Comparison of ENCODE assay signal across 1 cellular context in the genomic region with DNA sequence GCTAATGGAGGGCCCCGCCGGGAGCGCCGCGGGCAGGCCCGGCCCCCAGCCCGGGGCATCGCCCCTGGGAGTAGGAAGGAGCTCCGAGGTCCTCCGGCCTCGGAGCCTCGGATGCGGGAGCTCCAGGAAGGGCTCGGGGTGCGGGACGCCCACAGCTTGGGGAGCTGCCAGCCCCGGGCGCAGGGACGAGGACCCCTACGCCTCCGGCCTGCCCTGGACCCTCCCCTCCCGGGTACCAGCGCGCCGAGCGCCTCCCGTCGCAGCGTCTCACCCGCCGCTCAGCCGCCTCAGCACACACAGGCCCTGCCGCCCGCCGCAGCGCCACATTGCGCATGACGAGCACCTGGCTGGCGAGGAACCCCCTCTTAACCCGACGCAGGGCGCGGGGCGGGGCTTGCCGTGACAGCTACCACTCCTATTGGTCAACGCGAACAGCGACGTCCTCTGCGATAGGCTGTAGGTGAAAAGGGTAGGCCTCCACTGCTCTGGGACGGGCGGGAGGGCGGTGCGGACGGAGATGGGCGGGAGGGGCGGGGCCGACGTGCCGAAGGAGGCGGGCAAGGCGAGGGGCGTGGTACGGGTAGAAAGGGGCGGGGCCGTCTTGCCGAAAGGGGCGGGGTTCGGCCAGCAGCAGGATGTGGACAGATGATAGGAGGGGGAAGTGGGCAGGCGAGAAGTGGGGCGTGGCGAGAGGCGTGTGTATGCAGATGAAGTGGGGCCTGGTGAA.
TF ChIP-seq lines count a peak whose summit lies in the region.

A gene with protein sequence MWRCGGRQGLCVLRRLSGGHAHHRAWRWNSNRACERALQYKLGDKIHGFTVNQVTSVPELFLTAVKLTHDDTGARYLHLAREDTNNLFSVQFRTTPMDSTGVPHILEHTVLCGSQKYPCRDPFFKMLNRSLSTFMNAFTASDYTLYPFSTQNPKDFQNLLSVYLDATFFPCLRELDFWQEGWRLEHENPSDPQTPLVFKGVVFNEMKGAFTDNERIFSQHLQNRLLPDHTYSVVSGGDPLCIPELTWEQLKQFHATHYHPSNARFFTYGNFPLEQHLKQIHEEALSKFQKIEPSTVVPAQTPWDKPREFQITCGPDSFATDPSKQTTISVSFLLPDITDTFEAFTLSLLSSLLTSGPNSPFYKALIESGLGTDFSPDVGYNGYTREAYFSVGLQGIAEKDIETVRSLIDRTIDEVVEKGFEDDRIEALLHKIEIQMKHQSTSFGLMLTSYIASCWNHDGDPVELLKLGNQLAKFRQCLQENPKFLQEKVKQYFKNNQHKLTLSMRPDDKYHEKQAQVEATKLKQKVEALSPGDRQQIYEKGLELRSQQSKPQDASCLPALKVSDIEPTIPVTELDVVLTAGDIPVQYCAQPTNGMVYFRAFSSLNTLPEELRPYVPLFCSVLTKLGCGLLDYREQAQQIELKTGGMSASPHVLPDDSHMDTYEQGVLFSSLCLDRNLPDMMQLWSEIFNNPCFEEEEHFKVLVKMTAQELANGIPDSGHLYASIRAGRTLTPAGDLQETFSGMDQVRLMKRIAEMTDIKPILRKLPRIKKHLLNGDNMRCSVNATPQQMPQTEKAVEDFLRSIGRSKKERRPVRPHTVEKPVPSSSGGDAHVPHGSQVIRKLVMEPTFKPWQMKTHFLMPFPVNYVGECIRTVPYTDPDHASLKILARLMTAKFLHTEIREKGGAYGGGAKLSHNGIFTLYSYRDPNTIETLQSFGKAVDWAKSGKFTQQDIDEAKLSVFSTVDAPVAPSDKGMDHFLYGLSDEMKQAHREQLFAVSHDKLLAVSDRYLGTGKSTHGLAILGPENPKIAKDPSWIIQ (minus strand): TSS at position 337 of the 727 bp plus-strand sequence. CDS start 10 bp downstream, at position 327.

TF ChIP-seq in HepG2, 621 proteins besides CTCF, POLR2A, EP300 and RAD21 (continued from another document and continues in another):
- TF ChIP-seq, protein P1, sequence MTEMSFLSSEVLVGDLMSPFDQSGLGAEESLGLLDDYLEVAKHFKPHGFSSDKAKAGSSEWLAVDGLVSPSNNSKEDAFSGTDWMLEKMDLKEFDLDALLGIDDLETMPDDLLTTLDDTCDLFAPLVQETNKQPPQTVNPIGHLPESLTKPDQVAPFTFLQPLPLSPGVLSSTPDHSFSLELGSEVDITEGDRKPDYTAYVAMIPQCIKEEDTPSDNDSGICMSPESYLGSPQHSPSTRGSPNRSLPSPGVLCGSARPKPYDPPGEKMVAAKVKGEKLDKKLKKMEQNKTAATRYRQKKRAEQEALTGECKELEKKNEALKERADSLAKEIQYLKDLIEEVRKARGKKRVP (CRISPR knock-in tag; IDR thresholded peaks at IDR 0.05), result peak in 1 of 2 experiments; percentile 50; a peak in 1 of 4 replicates
- TF ChIP-seq NR2C2 (CRISPR knock-in tag; IDR thresholded peaks at IDR 0.05; ENCODE audit: borderline replicate concordance) (peak; percentile 84), MED1 (CRISPR knock-in tag; IDR thresholded peaks at IDR 0.05) (peak; percentile 50; the same call in 1 of the 2 replicates), SP4 (CRISPR knock-in tag; IDR thresholded peaks at IDR 0.05) (peak; percentile 70), ZNF773 (CRISPR knock-in tag; IDR thresholded peaks at IDR 0.05; ENCODE audit: borderline replicate concordance) (0 out of 2 replicates have a peak, but pooled peaks have one; percentile 36), ZNF724P (CRISPR knock-in tag; IDR thresholded peaks at IDR 0.05; ENCODE audit: borderline replicate concordance) (0 out of 2 replicates have a peak, but pooled peaks have one; percentile 69), DMAP1 (CRISPR knock-in tag; IDR thresholded peaks at IDR 0.05) (peak; percentile 69; the same call in 1 of the 2 replicates), THAP11 (CRISPR knock-in tag; IDR thresholded peaks at IDR 0.05) (peak; percentile 53), IRX3 (CRISPR knock-in tag; IDR thresholded peaks at IDR 0.05; ENCODE audit: borderline replicate concordance, low read depth) (0 out of 2 replicates have a peak, but pooled peaks have one; percentile 56), ZFP36L2 (CRISPR knock-in tag; IDR thresholded peaks at IDR 0.05) (no peak), SOX6 (IDR thresholded peaks at IDR 0.05) (no peak), SOX6 (CRISPR knock-in tag; IDR thresholded peaks at IDR 0.05) (peak; percentile 33; the same call in 1 of the 2 replicates), HDAC1 (CRISPR knock-in tag; IDR thresholded peaks at IDR 0.05) (peak; percentile 84), GATAD1 (CRISPR knock-in tag; IDR thresholded peaks at IDR 0.05) (peak; percentile 67), ZNF558 (CRISPR knock-in tag; IDR thresholded peaks at IDR 0.05; ENCODE audit: borderline replicate concordance) (0 out of 2 replicates have a peak, but pooled peaks have one; percentile 2), MXI1 (IDR thresholded peaks at IDR 0.05; ENCODE audit: borderline replicate concordance, low read depth, low read length) (peak; percentile 53; the same call in 1 of the 3 replicates), ZNF598 (CRISPR knock-in tag; IDR thresholded peaks at IDR 0.05; ENCODE audit: borderline replicate concordance) (no peak), ZFP41 (CRISPR knock-in tag; IDR thresholded peaks at IDR 0.05; ENCODE audit: borderline replicate concordance) (no peak), MXD4 (CRISPR knock-in tag; IDR thresholded peaks at IDR 0.05) (0 out of 2 replicates have a peak, but pooled peaks have one; percentile 67), HNRNPLL (IDR thresholded peaks at IDR 0.05; ENCODE audit: low read depth, low read length, poor library complexity, severe bottlenecking) (peak; percentile 80), ZNF274 (CRISPR knock-in tag; IDR thresholded peaks at IDR 0.05) (0 out of 2 replicates have a peak, but pooled peaks have one; percentile 45), ZNF605 (CRISPR knock-in tag; IDR thresholded peaks at IDR 0.05) (peak; percentile 52; the same call in 1 of the 2 replicates), HOXA3 (CRISPR knock-in tag; IDR thresholded peaks at IDR 0.05) (peak; percentile 27; the same call in 1 of the 2 replicates), FOXA3 (CRISPR knock-in tag; IDR thresholded peaks at IDR 0.05) (0 out of 2 replicates have a peak, but pooled peaks have one; percentile 34), ZNF441 (CRISPR knock-in tag; IDR thresholded peaks at IDR 0.05; ENCODE audit: borderline replicate concordance) (no peak)
- TF ChIP-seq, protein P2, sequence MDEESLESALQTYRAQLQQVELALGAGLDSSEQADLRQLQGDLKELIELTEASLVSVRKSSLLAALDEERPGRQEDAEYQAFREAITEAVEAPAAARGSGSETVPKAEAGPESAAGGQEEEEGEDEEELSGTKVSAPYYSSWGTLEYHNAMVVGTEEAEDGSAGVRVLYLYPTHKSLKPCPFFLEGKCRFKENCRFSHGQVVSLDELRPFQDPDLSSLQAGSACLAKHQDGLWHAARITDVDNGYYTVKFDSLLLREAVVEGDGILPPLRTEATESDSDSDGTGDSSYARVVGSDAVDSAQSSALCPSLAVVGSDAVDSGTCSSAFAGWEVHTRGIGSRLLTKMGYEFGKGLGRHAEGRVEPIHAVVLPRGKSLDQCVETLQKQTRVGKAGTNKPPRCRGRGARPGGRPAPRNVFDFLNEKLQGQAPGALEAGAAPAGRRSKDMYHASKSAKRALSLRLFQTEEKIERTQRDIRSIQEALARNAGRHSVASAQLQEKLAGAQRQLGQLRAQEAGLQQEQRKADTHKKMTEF (CRISPR knock-in tag; IDR thresholded peaks at IDR 0.05), result peak; percentile 72; the same call in 1 of the 2 replicates
- TF ChIP-seq, protein P3, sequence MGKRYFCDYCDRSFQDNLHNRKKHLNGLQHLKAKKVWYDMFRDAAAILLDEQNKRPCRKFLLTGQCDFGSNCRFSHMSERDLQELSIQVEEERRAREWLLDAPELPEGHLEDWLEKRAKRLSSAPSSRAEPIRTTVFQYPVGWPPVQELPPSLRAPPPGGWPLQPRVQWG (CRISPR knock-in tag; IDR thresholded peaks at IDR 0.05; ENCODE audit: borderline replicate concordance, low read depth), result no peak
- TF ChIP-seq, protein P4, sequence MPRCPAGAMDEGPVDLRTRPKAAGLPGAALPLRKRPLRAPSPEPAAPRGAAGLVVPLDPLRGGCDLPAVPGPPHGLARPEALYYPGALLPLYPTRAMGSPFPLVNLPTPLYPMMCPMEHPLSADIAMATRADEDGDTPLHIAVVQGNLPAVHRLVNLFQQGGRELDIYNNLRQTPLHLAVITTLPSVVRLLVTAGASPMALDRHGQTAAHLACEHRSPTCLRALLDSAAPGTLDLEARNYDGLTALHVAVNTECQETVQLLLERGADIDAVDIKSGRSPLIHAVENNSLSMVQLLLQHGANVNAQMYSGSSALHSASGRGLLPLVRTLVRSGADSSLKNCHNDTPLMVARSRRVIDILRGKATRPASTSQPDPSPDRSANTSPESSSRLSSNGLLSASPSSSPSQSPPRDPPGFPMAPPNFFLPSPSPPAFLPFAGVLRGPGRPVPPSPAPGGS (CRISPR knock-in tag; IDR thresholded peaks at IDR 0.05), result peak; percentile 68; the same call in 1 of the 2 replicates
- TF ChIP-seq, protein P5, sequence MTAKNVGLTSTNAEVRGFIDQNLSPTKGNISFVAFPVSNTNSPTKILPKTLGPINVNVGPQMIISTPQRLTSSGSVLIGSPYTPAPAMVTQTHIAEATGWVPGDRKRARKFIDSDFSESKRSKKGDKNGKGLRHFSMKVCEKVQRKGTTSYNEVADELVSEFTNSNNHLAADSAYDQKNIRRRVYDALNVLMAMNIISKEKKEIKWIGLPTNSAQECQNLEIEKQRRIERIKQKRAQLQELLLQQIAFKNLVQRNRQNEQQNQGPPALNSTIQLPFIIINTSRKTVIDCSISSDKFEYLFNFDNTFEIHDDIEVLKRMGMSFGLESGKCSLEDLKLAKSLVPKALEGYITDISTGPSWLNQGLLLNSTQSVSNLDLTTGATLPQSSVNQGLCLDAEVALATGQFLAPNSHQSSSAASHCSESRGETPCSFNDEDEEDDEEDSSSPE (CRISPR knock-in tag; IDR thresholded peaks at IDR 0.05), result peak; percentile 53; the same call in 1 of the 2 replicates
- TF ChIP-seq, protein P6, sequence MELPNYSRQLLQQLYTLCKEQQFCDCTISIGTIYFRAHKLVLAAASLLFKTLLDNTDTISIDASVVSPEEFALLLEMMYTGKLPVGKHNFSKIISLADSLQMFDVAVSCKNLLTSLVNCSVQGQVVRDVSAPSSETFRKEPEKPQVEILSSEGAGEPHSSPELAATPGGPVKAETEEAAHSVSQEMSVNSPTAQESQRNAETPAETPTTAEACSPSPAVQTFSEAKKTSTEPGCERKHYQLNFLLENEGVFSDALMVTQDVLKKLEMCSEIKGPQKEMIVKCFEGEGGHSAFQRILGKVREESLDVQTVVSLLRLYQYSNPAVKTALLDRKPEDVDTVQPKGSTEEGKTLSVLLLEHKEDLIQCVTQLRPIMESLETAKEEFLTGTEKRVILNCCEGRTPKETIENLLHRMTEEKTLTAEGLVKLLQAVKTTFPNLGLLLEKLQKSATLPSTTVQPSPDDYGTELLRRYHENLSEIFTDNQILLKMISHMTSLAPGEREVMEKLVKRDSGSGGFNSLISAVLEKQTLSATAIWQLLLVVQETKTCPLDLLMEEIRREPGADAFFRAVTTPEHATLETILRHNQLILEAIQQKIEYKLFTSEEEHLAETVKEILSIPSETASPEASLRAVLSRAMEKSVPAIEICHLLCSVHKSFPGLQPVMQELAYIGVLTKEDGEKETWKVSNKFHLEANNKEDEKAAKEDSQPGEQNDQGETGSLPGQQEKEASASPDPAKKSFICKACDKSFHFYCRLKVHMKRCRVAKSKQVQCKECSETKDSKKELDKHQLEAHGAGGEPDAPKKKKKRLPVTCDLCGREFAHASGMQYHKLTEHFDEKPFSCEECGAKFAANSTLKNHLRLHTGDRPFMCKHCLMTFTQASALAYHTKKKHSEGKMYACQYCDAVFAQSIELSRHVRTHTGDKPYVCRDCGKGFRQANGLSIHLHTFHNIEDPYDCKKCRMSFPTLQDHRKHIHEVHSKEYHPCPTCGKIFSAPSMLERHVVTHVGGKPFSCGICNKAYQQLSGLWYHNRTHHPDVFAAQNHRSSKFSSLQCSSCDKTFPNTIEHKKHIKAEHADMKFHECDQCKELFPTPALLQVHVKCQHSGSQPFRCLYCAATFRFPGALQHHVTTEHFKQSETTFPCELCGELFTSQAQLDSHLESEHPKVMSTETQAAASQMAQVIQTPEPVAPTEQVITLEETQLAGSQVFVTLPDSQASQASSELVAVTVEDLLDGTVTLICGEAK (IDR thresholded peaks at IDR 0.05), result no peak
- TF ChIP-seq, protein P6 (CRISPR knock-in tag; IDR thresholded peaks at IDR 0.05), result 0 out of 2 replicates have a peak, but pooled peaks have one; percentile 35
- TF ChIP-seq, protein P7, sequence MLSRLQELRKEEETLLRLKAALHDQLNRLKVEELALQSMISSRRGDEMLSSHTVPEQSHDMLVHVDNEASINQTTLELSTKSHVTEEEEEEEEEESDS (CRISPR knock-in tag; IDR thresholded peaks at IDR 0.05; ENCODE audit: borderline replicate concordance), result 0 out of 2 replicates have a peak, but pooled peaks have one; percentile 34
